8 cellular contexts compared by ENCODE assay signal in the genomic region with DNA sequence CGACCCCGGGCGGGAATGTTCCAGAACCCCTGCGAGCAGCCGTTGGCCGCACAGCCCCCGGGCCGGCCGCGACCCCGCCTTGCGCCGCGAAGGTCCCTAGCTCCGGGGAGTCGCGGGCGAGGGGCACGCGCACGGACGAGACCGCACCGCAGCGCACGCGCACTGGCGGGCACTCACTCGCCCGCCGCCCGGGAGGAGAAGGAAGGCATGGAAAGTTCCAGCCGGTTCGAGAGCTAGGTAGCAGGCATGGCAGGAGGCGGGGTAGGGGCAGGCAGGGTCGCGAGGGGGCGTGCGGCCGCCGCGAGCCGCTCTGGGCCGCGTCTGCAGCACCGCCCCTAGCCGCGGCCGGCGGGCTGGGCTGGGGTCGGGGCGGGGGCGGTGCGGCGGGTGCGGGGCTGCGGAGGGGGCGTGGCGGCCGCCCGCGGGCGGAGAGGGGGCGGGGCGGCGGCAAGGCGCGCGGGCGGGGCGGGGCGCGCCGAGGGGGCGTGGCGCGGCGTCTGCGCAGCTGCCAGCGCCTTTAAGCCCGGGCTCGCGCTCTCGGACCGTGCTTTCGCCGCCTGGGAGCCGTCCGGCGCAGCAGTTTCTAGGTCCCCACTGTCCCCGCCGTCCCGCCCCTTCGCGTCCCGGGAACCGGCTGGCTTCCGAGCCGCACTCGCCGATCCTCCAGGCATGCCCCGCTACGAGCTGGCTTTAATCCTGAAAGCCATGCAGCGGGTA. TPM values are rescaled to one million over a fixed set of nuclear protein-coding genes. Genes with fewer than 3 reads are reported as not detected.
DNase-seq lines count a peak whose midpoint lies in the region; ATAC-seq, FAIRE-seq and TF ChIP-seq lines count a peak whose summit lies in the region.

Gene MRPS6, plus strand, starts transcription at position 547 of the 717 bp plus-strand sequence. Its CDS starts 123 bp downstream, at position 670.
Gene SLC5A3, plus strand, starts transcription at position 547 of the 717 bp plus-strand sequence. CDS start 21,621 bp downstream, outside the sequence.

- ATAC-seq in HG02678 (IDR thresholded peaks at IDR 0.05; ENCODE audit: unreplicated experiment): peak; percentile 76
- peak; percentile 79 for ATAC-seq in T-helper 17 cell
- peak; percentile 86 to 89 (median 88) for ATAC-seq in psoas muscle

- peak; percentile 97 for TF ChIP-seq POLR2A in GM12892 (IDR thresholded peaks at IDR 0.05; ENCODE audit: low read depth, low read length)

- DNase-seq in GM12892 (ENCODE audit: insufficient read length) (peak; percentile 71), NCI-H1105 treated with DMSO at 0.1 percent for 48 hours (lab: John Stamatoyannopoulos, UW) (peak; percentile 70), T-helper 17 cell (peak; percentile 50 to 82 (median 76)), right atrium auricular region (ENCODE audit: low spot score) (no peak), psoas muscle (peak; percentile 87 to 92), ureter (ENCODE audit: low spot score) (peak; percentile 84)

- peak within 1 kb of the TSS; percentile 93 for H3K4me3 Mint-ChIP-seq in T-helper 17 cell

- H3K27ac Mint-ChIP-seq in T-helper 17 cell: peak within 1 kb of the TSS; percentile 93

- no peaks in the 10 kb centered on the region for H3K27me3 Mint-ChIP-seq in T-helper 17 cell

- peak within 1 kb of the TSS; percentile 75 to 83 for H3K4me3 ChIP-seq in right atrium auricular region
- H3K4me3 ChIP-seq in psoas muscle: peak within 1 kb of the TSS; percentile 83

- peaks cover 0 to 40% of the 10 kb centered on the region in 2 donors for H3K4me1 ChIP-seq in right atrium auricular region
- H3K4me1 ChIP-seq in psoas muscle: peaks cover 39% of the 10 kb centered on the region

- H3K27ac ChIP-seq in angular gyrus (ENCODE audit: low read depth, low read length): peak within 1 kb of the TSS; percentile 94
- H3K27ac ChIP-seq in right atrium auricular region: peak within 1 kb of the TSS; percentile 87 to 89
- H3K27ac ChIP-seq in psoas muscle: peak within 1 kb of the TSS; percentile 79

- FAIRE-seq in GM12892 (lab: Jason Lieb, UNC): peak; percentile 82

- intact Hi-C loops in psoas muscle (cut with DNase I): loop anchor here (2.0 to 10.0 kb wide), 4 partner anchors 54 to 274 kb away; no protein-coding TSS in a partner anchor

- H3K4me1 Mint-ChIP-seq in T-helper 17 cell: peaks cover 34% of the 10 kb centered on the region

- WGBS in psoas muscle, 3 donors: 0 to 1% (median 1%) methylated on average over 30 to 92 of the region's 104 CpGs

- TF ChIP-seq CTCF in right atrium auricular region (IDR thresholded peaks at IDR 0.05) (no peak), psoas muscle (IDR thresholded peaks at IDR 0.05) (no peak)

- H3K36me3 ChIP-seq in right atrium auricular region (no peaks in the 10 kb centered on the region), psoas muscle (ENCODE audit: insufficient read depth in 1 of 2, low read depth in 1 of 2) (peaks cover 0 to 3% of the 10 kb centered on the region in 2 donors)

- H3K9me3 ChIP-seq in T-helper 17 cell (ENCODE audit: control insufficient read depth, low read length, poor library complexity, severe bottlenecking): no peaks in the 10 kb centered on the region
- no peaks in the 10 kb centered on the region for H3K9me3 ChIP-seq in right atrium auricular region
- H3K9me3 ChIP-seq in psoas muscle: no peaks in the 10 kb centered on the region

- H3K27me3 ChIP-seq in right atrium auricular region: no peaks in the 10 kb centered on the region
- no peaks in the 10 kb centered on the region for H3K27me3 ChIP-seq in psoas muscle (ENCODE audit: insufficient read depth in 3 of 3, low read length in 2 of 3)

- no peaks in the 10 kb centered on the region for H3K36me3 Mint-ChIP-seq in T-helper 17 cell (ENCODE audit: low read depth)

RNA-seq across cellular contexts. Expression of gene MRPS6, which starts in this region (rescaled TPM):
- polyA plus RNA-seq in GM12892 (2012; ENCODE audit: missing spikeins): 86.3 TPM
- total RNA-seq in T-helper 17 cell (10 to 100 TPM; 21.0 to 26.5 TPM), right atrium auricular region (10 to 100 TPM; 18.8 to 30.4 TPM), psoas muscle (10 to 100 TPM; 38.8 to 92.9 (median 76.7) TPM), ureter (43.5 TPM)
- polyA plus RNA-seq in psoas muscle: 100 to 1,000 TPM in 2 of 3 donors, 10 to 100 TPM in 1; 69.9 to 191 (median 116) TPM

RNA-seq across cellular contexts. Expression of gene SLC5A3, which starts in this region (rescaled TPM):
- 12.1 TPM for polyA plus RNA-seq in GM12892 (2012; ENCODE audit: missing spikeins)
- total RNA-seq in T-helper 17 cell (1 to 10 TPM; 5.5 to 7.7 TPM), right atrium auricular region (1 to 10 TPM; 4.4 to 4.6 TPM), psoas muscle (10 to 100 TPM in 1 of 4 donors, 1 to 10 TPM in 3; 2.6 to 12.8 (median 6.7) TPM), ureter (17.4 TPM)
- polyA plus RNA-seq in psoas muscle: 10 to 100 TPM in 1 of 3 donors, 1 to 10 TPM in 1, under 1 TPM in 1; 0.70 to 17.2 (median 2.9) TPM
